18 cellular contexts compared by ENCODE assay signal in the genomic region with DNA sequence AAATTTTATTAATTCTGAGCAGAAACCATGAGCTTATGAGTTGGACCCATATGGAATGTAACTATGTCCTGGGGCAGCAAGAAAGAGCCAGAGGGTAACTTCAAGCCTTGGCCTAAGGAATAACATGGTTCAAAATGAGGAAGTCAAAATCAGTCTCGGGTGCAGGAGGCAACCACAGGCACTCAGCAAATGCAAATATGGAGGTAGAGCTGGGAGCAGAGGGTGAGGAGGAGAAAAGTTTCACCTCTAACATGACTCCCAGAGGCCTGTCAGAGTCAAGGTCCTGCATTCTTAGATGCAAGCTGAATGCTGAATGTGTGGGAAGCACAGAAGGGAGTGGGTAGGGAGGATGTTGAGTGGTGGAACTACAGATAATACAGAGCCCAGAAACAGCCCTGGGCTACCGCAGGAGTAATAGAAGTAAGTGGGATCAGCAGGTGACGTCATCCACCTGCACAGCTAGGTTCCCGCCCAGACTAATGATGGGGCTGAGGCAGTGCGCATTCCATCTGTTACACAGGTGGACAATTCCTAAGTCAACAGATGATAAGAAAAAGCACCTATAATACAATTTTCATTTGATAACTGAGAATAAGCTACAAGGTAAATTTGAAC.
"Had no signal": no experiment of that assay in that cellular context is flagged by ENCODE, and none has a peak within 500 bp of the region (broad histone marks: within the 10 kb centered on the region; RNA-seq: fewer than 3 reads in every experiment).

No MANE protein-coding gene starts in this region.

- DNase-seq: activated B cell treated with CpG ODN at 0.5 μM for 24 hours; activated CD4-positive, alpha-beta T cell treated with anti-CD3 and anti-CD28 coated beads, Interleukin-2, amount 10 ng/mL, durations not matched to agents 7 days and 5 days; activated naive CD4-positive, alpha-beta T cell; activated naive CD8-positive, alpha-beta T cell treated with anti-CD3 and anti-CD28 coated beads, Interleukin-2, amount 10 ng/mL, durations not matched to agents 7 days and 5 days; activated T-cell treated with anti-CD3 and anti-CD28 coated beads for 4 hours; aorta; erythroblast; gastrocnemius medialis; heart left ventricle; lower lobe of right lung; right cardiac atrium; stimulated activated CD4-positive, alpha-beta T cell treated with anti-CD3 and anti-CD28 coated beads, Interleukin-4, amount 100 ng/mL, for 4 hours; stimulated activated CD8-positive, alpha-beta memory T cell treated with anti-CD3 and anti-CD28 coated beads, Interleukin-4, amount 100 ng/mL, for 48 hours; stimulated activated naive CD4-positive, alpha-beta T cell treated with Interleukin-2 at 50 U/mL for 16 hours; substantia nigra; upper lobe of left lung had no signal

- ATAC-seq: gastrocnemius medialis, heart left ventricle, lower lobe of right lung, right cardiac atrium had no signal

- H3K4me1 Mint-ChIP-seq: activated B cell treated with CpG ODN at 0.5 μM for 24 hours had no signal

- H3K9me3 ChIP-seq: gastrocnemius medialis, heart left ventricle, lower lobe of right lung, upper lobe of left lung had no signal

- H3K27ac ChIP-seq: gastrocnemius medialis, heart left ventricle, lower lobe of right lung, upper lobe of left lung had no signal

- H3K36me3 Mint-ChIP-seq: activated naive CD8-positive, alpha-beta T cell treated with anti-CD3 and anti-CD28 coated beads, Interleukin-2, amount 10 ng/mL, durations not matched to agents 7 days and 5 days had no signal

- H3K27me3 Mint-ChIP-seq: activated B cell treated with CpG ODN at 0.5 μM for 24 hours; activated naive CD8-positive, alpha-beta T cell treated with anti-CD3 and anti-CD28 coated beads, Interleukin-2, amount 10 ng/mL, durations not matched to agents 7 days and 5 days had no signal

- H3K4me3 Mint-ChIP-seq: activated B cell treated with CpG ODN at 0.5 μM for 24 hours; activated CD4-positive, alpha-beta T cell treated with anti-CD3 and anti-CD28 coated beads, Interleukin-2, amount 10 ng/mL, durations not matched to agents 7 days and 5 days; activated naive CD8-positive, alpha-beta T cell treated with anti-CD3 and anti-CD28 coated beads, Interleukin-2, amount 10 ng/mL, durations not matched to agents 7 days and 5 days had no signal

- H3K4me1 ChIP-seq: gastrocnemius medialis, heart left ventricle, lower lobe of right lung, upper lobe of left lung had no signal

- H3K36me3 ChIP-seq: gastrocnemius medialis, heart left ventricle, lower lobe of right lung, upper lobe of left lung had no signal

- H3K27ac Mint-ChIP-seq: activated B cell treated with CpG ODN at 0.5 μM for 24 hours; activated CD4-positive, alpha-beta T cell treated with anti-CD3 and anti-CD28 coated beads, Interleukin-2, amount 10 ng/mL, durations not matched to agents 7 days and 5 days; activated naive CD8-positive, alpha-beta T cell treated with anti-CD3 and anti-CD28 coated beads, Interleukin-2, amount 10 ng/mL, durations not matched to agents 7 days and 5 days; progenitor cell of endocrine pancreas had no signal

- H3K4me3 ChIP-seq: gastrocnemius medialis, heart left ventricle, lower lobe of right lung, smooth muscle cell, upper lobe of left lung had no signal

- H3K27me3 ChIP-seq: gastrocnemius medialis, heart left ventricle, upper lobe of left lung had no signal
